ENCODE assay signal across 28 cellular contexts in genomic region chr14:22194669-22195068, GRCh38.
"Had no signal": no experiment of that assay in that cellular context is flagged by ENCODE, and none has a peak within 500 bp of the region (broad histone marks: within the 10 kb centered on the region; RNA-seq: fewer than 3 reads in every experiment).

No MANE protein-coding gene starts in this region.

- H3K4me3 ChIP-seq: ascending aorta, breast epithelium, colonic mucosa, esophagus squamous epithelium, left ventricle myocardium inferior, lung, mucosa of descending colon, right lobe of liver, thoracic aorta had no signal

- H3K9me3 Mint-ChIP-seq: activated CD4-positive, alpha-beta memory T cell treated with anti-CD3 and anti-CD28 coated beads, Interleukin-2, amount 10 ng/mL, durations not matched to agents 7 days and 5 days; activated naive CD4-positive, alpha-beta T cell treated with anti-CD3 and anti-CD28 coated beads, Interleukin-2, amount 10 ng/mL, durations not matched to agents 7 days and 5 days; activated naive CD8-positive, alpha-beta T cell treated with anti-CD3 and anti-CD28 coated beads, Interleukin-2, amount 10 ng/mL, durations not matched to agents 7 days and 5 days; activated T-cell treated with anti-CD3 and anti-CD28 coated beads, Interleukin-2, amount 50 U/mL, for 24 hours; central memory CD8-positive, alpha-beta T cell had no signal

- DNase-seq: activated CD4-positive, alpha-beta memory T cell treated with anti-CD3 and anti-CD28 coated beads, Interleukin-2, amount 10 ng/mL, durations not matched to agents 7 days and 5 days; activated CD4-positive, alpha-beta T cell treated with anti-CD3 and anti-CD28 coated beads, Interleukin-2, amount 10 ng/mL, durations not matched to agents 7 days and 5 days; activated CD4-positive, CD25-positive, alpha-beta regulatory T cell treated with anti-CD3 and anti-CD28 coated beads, Interleukin-2, amount 50 U/mL, for 72 hours; activated CD8-positive, alpha-beta memory T cell treated with anti-CD3 and anti-CD28 coated beads, Interleukin-2, amount 50 U/mL, for 48 hours; activated gamma-delta T cell; activated naive CD4-positive, alpha-beta T cell treated with anti-CD3 and anti-CD28 coated beads, Interleukin-2, amount 10 ng/mL, durations not matched to agents 7 days and 5 days; activated naive CD8-positive, alpha-beta T cell treated with anti-CD3 and anti-CD28 coated beads, Interleukin-2, amount 10 ng/mL, durations not matched to agents 7 days and 5 days; activated T-cell treated with anti-CD3 and anti-CD28 coated beads, Interleukin-2, amount 50 U/mL, for 24 hours; colonic mucosa; effector CD8-positive, alpha-beta T cell; esophagus squamous epithelium; glutamatergic neuron; left ventricle myocardium inferior; mucosa of descending colon; right lobe of liver; stimulated activated CD4-positive, alpha-beta T cell treated with anti-CD3 and anti-CD28 coated beads, Interleukin-2, amount 100 ng/mL, for 48 hours; stimulated activated naive CD8-positive, alpha-beta T cell treated with anti-CD3 and anti-CD28 coated beads, Interleukin-15, Interleukin-2, amounts not matched to agents 100 U/mL and 50 U/mL, for 24 hours; T-helper 9 cell; trophoblast cell; WERI-Rb-1 had no signal

- H3K27ac ChIP-seq: ascending aorta, breast epithelium, colonic mucosa, epithelial cell of prostate, esophagus squamous epithelium, left ventricle myocardium inferior, right lobe of liver, thoracic aorta, WERI-Rb-1 had no signal

- H3K27me3 ChIP-seq: ascending aorta, breast epithelium, colonic mucosa, esophagus squamous epithelium, right lobe of liver had no signal

- H3K36me3 ChIP-seq: ascending aorta, breast epithelium, colonic mucosa, esophagus squamous epithelium, left ventricle myocardium inferior, right lobe of liver, thoracic aorta, WERI-Rb-1 had no signal

- ATAC-seq: mucosa of descending colon; right lobe of liver; stimulated activated naive CD8-positive, alpha-beta T cell treated with anti-CD3 and anti-CD28 coated beads, Interleukin-15, Interleukin-2, amounts not matched to agents 100 U/mL and 50 U/mL, for 24 hours had no signal

- H3K27me3 Mint-ChIP-seq: activated CD4-positive, alpha-beta memory T cell treated with anti-CD3 and anti-CD28 coated beads, Interleukin-2, amount 10 ng/mL, durations not matched to agents 7 days and 5 days; activated CD4-positive, alpha-beta T cell treated with anti-CD3 and anti-CD28 coated beads, Interleukin-2, amount 10 ng/mL, durations not matched to agents 7 days and 5 days; activated naive CD4-positive, alpha-beta T cell treated with anti-CD3 and anti-CD28 coated beads, Interleukin-2, amount 10 ng/mL, durations not matched to agents 7 days and 5 days; activated naive CD8-positive, alpha-beta T cell treated with anti-CD3 and anti-CD28 coated beads, Interleukin-2, amount 10 ng/mL, durations not matched to agents 7 days and 5 days; activated T-cell treated with anti-CD3 and anti-CD28 coated beads, Interleukin-2, amount 50 U/mL, for 24 hours; central memory CD8-positive, alpha-beta T cell; progenitor cell of endocrine pancreas had no signal

- H3K4me1 Mint-ChIP-seq: activated CD4-positive, alpha-beta T cell treated with anti-CD3 and anti-CD28 coated beads, Interleukin-2, amount 10 ng/mL, durations not matched to agents 7 days and 5 days; activated naive CD4-positive, alpha-beta T cell treated with anti-CD3 and anti-CD28 coated beads, Interleukin-2, amount 10 ng/mL, durations not matched to agents 7 days and 5 days; activated naive CD8-positive, alpha-beta T cell treated with anti-CD3 and anti-CD28 coated beads, Interleukin-2, amount 10 ng/mL, durations not matched to agents 7 days and 5 days; central memory CD8-positive, alpha-beta T cell; nephron had no signal

- H3K36me3 Mint-ChIP-seq: activated naive CD4-positive, alpha-beta T cell treated with anti-CD3 and anti-CD28 coated beads, Interleukin-2, amount 10 ng/mL, durations not matched to agents 7 days and 5 days; activated naive CD8-positive, alpha-beta T cell treated with anti-CD3 and anti-CD28 coated beads, Interleukin-2, amount 10 ng/mL, durations not matched to agents 7 days and 5 days had no signal

- H3K27ac Mint-ChIP-seq: activated CD4-positive, alpha-beta memory T cell treated with anti-CD3 and anti-CD28 coated beads, Interleukin-2, amount 10 ng/mL, durations not matched to agents 7 days and 5 days; activated CD4-positive, alpha-beta T cell treated with anti-CD3 and anti-CD28 coated beads, Interleukin-2, amount 10 ng/mL, durations not matched to agents 7 days and 5 days; activated naive CD4-positive, alpha-beta T cell treated with anti-CD3 and anti-CD28 coated beads, Interleukin-2, amount 10 ng/mL, durations not matched to agents 7 days and 5 days; activated naive CD8-positive, alpha-beta T cell treated with anti-CD3 and anti-CD28 coated beads, Interleukin-2, amount 10 ng/mL, durations not matched to agents 7 days and 5 days; activated T-cell treated with anti-CD3 and anti-CD28 coated beads, Interleukin-2, amount 50 U/mL, for 24 hours; nephron; progenitor cell of endocrine pancreas had no signal

- H3K4me3 Mint-ChIP-seq: activated CD4-positive, alpha-beta memory T cell treated with anti-CD3 and anti-CD28 coated beads, Interleukin-2, amount 10 ng/mL, durations not matched to agents 7 days and 5 days; activated CD4-positive, alpha-beta T cell treated with anti-CD3 and anti-CD28 coated beads, Interleukin-2, amount 10 ng/mL, durations not matched to agents 7 days and 5 days; activated naive CD4-positive, alpha-beta T cell treated with anti-CD3 and anti-CD28 coated beads, Interleukin-2, amount 10 ng/mL, durations not matched to agents 7 days and 5 days; activated naive CD8-positive, alpha-beta T cell treated with anti-CD3 and anti-CD28 coated beads, Interleukin-2, amount 10 ng/mL, durations not matched to agents 7 days and 5 days; activated T-cell treated with anti-CD3 and anti-CD28 coated beads, Interleukin-2, amount 50 U/mL, for 24 hours; central memory CD8-positive, alpha-beta T cell; nephron had no signal
